7 cellular contexts compared by ENCODE assay signal in genomic region chr18:3594760-3595241, GRCh38.
DNase-seq lines count a peak whose midpoint lies in the region; ATAC-seq and TF ChIP-seq lines count a peak whose summit lies in the region.

No MANE protein-coding gene starts in this region.

- in situ Hi-C loops in brain microvascular endothelial cell (cut with HindIII; ENCODE audit: low pct_ligation_motif_present, low sequenced_read_pairs), result no loop called here

- H3K27ac ChIP-seq in brain microvascular endothelial cell, result peak overlapping the region; percentile 95

- peak overlapping the region; percentile 93 to 95 for H3K4me3 Mint-ChIP-seq in stimulated activated naive CD8-positive, alpha-beta T cell treated with anti-CD3 and anti-CD28 coated beads, Interleukin-15, amount 100 ng/mL, for 72 hours

- H3K27me3 Mint-ChIP-seq in stimulated activated naive CD8-positive, alpha-beta T cell treated with anti-CD3 and anti-CD28 coated beads, Interleukin-15, amount 100 ng/mL, for 72 hours, result no peaks in the 10 kb centered on the region

- H3K9me3 Mint-ChIP-seq in stimulated activated naive CD8-positive, alpha-beta T cell treated with anti-CD3 and anti-CD28 coated beads, Interleukin-15, amount 100 ng/mL, for 72 hours, result no peaks in the 10 kb centered on the region

- peak; percentile 92 for DNase-seq in OCI-M1 (lab: John Stamatoyannopoulos, UW)
- peak; percentile 30 for DNase-seq in brain microvascular endothelial cell
- DNase-seq in kidney tubule cell (ENCODE audit: low spot score), result peak; percentile 46
- peak; percentile 35 to 41 for DNase-seq in stimulated activated naive CD8-positive, alpha-beta T cell treated with anti-CD3 and anti-CD28 coated beads, Interleukin-15, amount 100 ng/mL, for 72 hours

- peak overlapping the region; percentile 65 for H3K4me3 ChIP-seq in brain microvascular endothelial cell (ENCODE audit: low read depth, low read length)

- no peak for TF ChIP-seq CTCF in brain microvascular endothelial cell (IDR thresholded peaks at IDR 0.05; ENCODE audit: low read depth, low read length, missing control alignments)

- peak overlapping the region; percentile 98 to 99 for H3K27ac Mint-ChIP-seq in stimulated activated naive CD8-positive, alpha-beta T cell treated with anti-CD3 and anti-CD28 coated beads, Interleukin-15, amount 100 ng/mL, for 72 hours

- peak; percentile 1 for ATAC-seq in GM21529 (IDR thresholded peaks at IDR 0.05; ENCODE audit: unreplicated experiment)
- ATAC-seq in stimulated activated naive CD8-positive, alpha-beta T cell treated with anti-CD3 and anti-CD28 coated beads, Interleukin-15, amount 100 ng/mL, for 72 hours, result peak; percentile 6
- no peak for ATAC-seq in GM19324 (IDR thresholded peaks at IDR 0.05; ENCODE audit: low FRiP score, unreplicated experiment)
- ATAC-seq in HG03159 (IDR thresholded peaks at IDR 0.05; ENCODE audit: unreplicated experiment), result no peak

- H3K36me3 ChIP-seq in brain microvascular endothelial cell (replicated peaks), result peaks cover 4% of the 10 kb centered on the region

- H3K4me1 Mint-ChIP-seq in stimulated activated naive CD8-positive, alpha-beta T cell treated with anti-CD3 and anti-CD28 coated beads, Interleukin-15, amount 100 ng/mL, for 72 hours, result peaks cover 66% of the 10 kb centered on the region

- H3K27me3 ChIP-seq in brain microvascular endothelial cell (replicated peaks), result no peaks in the 10 kb centered on the region

Comparison
In these comparisons a context has a peak if more than half of its experiments do, and no peak if none do; other contexts are left out.
1. ATAC-seq: peak in GM21529 (single experiment) and stimulated activated naive CD8-positive, alpha-beta T cell treated with anti-CD3 and anti-CD28 coated beads, Interleukin-15, amount 100 ng/mL, for 72 hours (single experiment); none in GM19324 (single experiment) and HG03159 (single experiment).
2. DNase-seq: peak in every context shown above with its lines; median percentile 92 in OCI-M1; 46 in kidney tubule cell; 38 in stimulated activated naive CD8-positive, alpha-beta T cell treated with anti-CD3 and anti-CD28 coated beads, Interleukin-15, amount 100 ng/mL, for 72 hours; 30 in brain microvascular endothelial cell.